18 cellular contexts compared by ENCODE assay signal in genomic region chr17:75925912-75926311, GRCh38. TPM values are rescaled to one million over a fixed set of nuclear protein-coding genes. Genes with fewer than 3 reads are reported as not detected.
DNase-seq lines count a peak whose midpoint lies in the region; ATAC-seq, FAIRE-seq and TF ChIP-seq lines count a peak whose summit lies in the region.
"Had no signal": no experiment of that assay in that cellular context is flagged by ENCODE, and none has a peak within 500 bp of the region (broad histone marks: within the 10 kb centered on the region; RNA-seq: fewer than 3 reads in every experiment).

No MANE protein-coding gene starts in this region.

- peaks cover 3 to 5% of the 10 kb centered on the region in 2 donors for H3K36me3 ChIP-seq in kidney (ENCODE audit: control insufficient read depth in 1 of 2, insufficient read depth in 2 of 2, low read length in 2 of 2)

- no peak overlapping the region for H3K9ac ChIP-seq in kidney (ENCODE audit: low read length in 2 of 2)
- H3K9ac ChIP-seq: GM23248 had no signal

- H3K9me3 Mint-ChIP-seq in stimulated activated effector memory CD8-positive, alpha-beta T cell treated with anti-CD3 and anti-CD28 coated beads, Interleukin-12 subunit alpha, Interleukin-12 subunit beta, amount 100 ng/mL, for 72 hours = no peaks in the 10 kb centered on the region
- no peaks in the 10 kb centered on the region for H3K9me3 Mint-ChIP-seq in activated T-helper 17 cell treated with anti-CD3 and anti-CD28 coated beads, Interleukin-2, amount 50 U/mL, for 72 hours
- H3K9me3 Mint-ChIP-seq: CD4-positive, alpha-beta memory T cell; H9 had no signal

- no peak for ATAC-seq in stimulated activated effector memory CD8-positive, alpha-beta T cell treated with anti-CD3 and anti-CD28 coated beads, Interleukin-12 subunit alpha, Interleukin-12 subunit beta, amount 100 ng/mL, for 72 hours
- ATAC-seq in activated T-helper 17 cell treated with anti-CD3 and anti-CD28 coated beads, Interleukin-2, amount 50 U/mL, for 72 hours (replicated peaks) = no peak
- ATAC-seq: HCT116 had no signal

- POLR2A ChIA-PET in RWPE1 (lab: Yijun Ruan, JAX; ENCODE audit: low non-redundant PET) = interaction anchor here (1.5 kb wide), 1 partner anchor 15 kb away, joined by 4 read pairs; the partner anchor contains the start of gene FBF1

- H3K27ac ChIP-seq in RWPE1 = peak overlapping the region; percentile 71
- H3K27ac ChIP-seq in kidney (ENCODE audit: low read depth in 2 of 2, low read length in 2 of 2) = no peak overlapping the region
- H3K27ac ChIP-seq: GM23248 had no signal

- H3K4me3 Mint-ChIP-seq in stimulated activated effector memory CD8-positive, alpha-beta T cell treated with anti-CD3 and anti-CD28 coated beads, Interleukin-12 subunit alpha, Interleukin-12 subunit beta, amount 100 ng/mL, for 72 hours = no peak overlapping the region
- H3K4me3 Mint-ChIP-seq in activated T-helper 17 cell treated with anti-CD3 and anti-CD28 coated beads, Interleukin-2, amount 50 U/mL, for 72 hours = no peak overlapping the region
- H3K4me3 Mint-ChIP-seq: CD4-positive, alpha-beta memory T cell; H9 had no signal

- TF ChIP-seq CTCF in RWPE1 (conservative IDR thresholded peaks at IDR 0.05; ENCODE audit: low read depth) = no peak
- no peak for TF ChIP-seq CTCF in kidney (IDR thresholded peaks at IDR 0.05; ENCODE audit: borderline replicate concordance, extremely low read depth, insufficient read depth)

- H3K36me3 Mint-ChIP-seq in stimulated activated effector memory CD8-positive, alpha-beta T cell treated with anti-CD3 and anti-CD28 coated beads, Interleukin-12 subunit alpha, Interleukin-12 subunit beta, amount 100 ng/mL, for 72 hours = peaks cover 11% of the 10 kb centered on the region
- no peaks in the 10 kb centered on the region for H3K36me3 Mint-ChIP-seq in activated T-helper 17 cell treated with anti-CD3 and anti-CD28 coated beads, Interleukin-2, amount 50 U/mL, for 72 hours (ENCODE audit: low read depth)

- H3K9me3 ChIP-seq in kidney (ENCODE audit: control insufficient read depth in 1 of 2, low read length in 2 of 2) = no peaks in the 10 kb centered on the region

- FAIRE-seq in kidney (lab: Jason Lieb, UNC) = no peak
- FAIRE-seq: GM12891, H1 had no signal

- H3K4me3 ChIP-seq in kidney (ENCODE audit: low read length in 2 of 2) = no peak overlapping the region
- H3K4me3 ChIP-seq: GM23248 had no signal

- CTCF ChIA-PET in RWPE1 (lab: Yijun Ruan, JAX) = interaction anchor here (0.6 kb wide), 1 partner anchor 191 kb away, joined by 3 read pairs; no protein-coding TSS in a partner anchor

- H3K27me3 Mint-ChIP-seq in activated T-helper 17 cell treated with anti-CD3 and anti-CD28 coated beads, Interleukin-2, amount 50 U/mL, for 72 hours = no peaks in the 10 kb centered on the region
- H3K27me3 Mint-ChIP-seq: CD4-positive, alpha-beta memory T cell had no signal

- H3K4me1 Mint-ChIP-seq in stimulated activated effector memory CD8-positive, alpha-beta T cell treated with anti-CD3 and anti-CD28 coated beads, Interleukin-12 subunit alpha, Interleukin-12 subunit beta, amount 100 ng/mL, for 72 hours = no peaks in the 10 kb centered on the region
- H3K4me1 Mint-ChIP-seq in activated T-helper 17 cell treated with anti-CD3 and anti-CD28 coated beads, Interleukin-2, amount 50 U/mL, for 72 hours = no peaks in the 10 kb centered on the region
- H3K4me1 Mint-ChIP-seq: H9 had no signal

- DNase-seq in RWPE1 (ENCODE audit: low spot score) (no peak), kidney (peak; percentile 60), NCI-H446 treated with DMSO at 0.1 percent for 48 hours (lab: John Stamatoyannopoulos, UW) (no peak)
- DNase-seq in stimulated activated effector memory CD8-positive, alpha-beta T cell treated with anti-CD3 and anti-CD28 coated beads, Interleukin-12 subunit alpha, Interleukin-12 subunit beta, amount 100 ng/mL, for 72 hours (ENCODE audit: low spot score in 2 of 2) = no peak
- DNase-seq in stimulated activated CD4-positive, alpha-beta T cell treated with anti-CD3 and anti-CD28 coated beads, Interleukin-4, amount 100 ng/mL, for 1 hour = no peak
- DNase-seq: C1 segment of cervical spinal cord; Calu3; CD4-positive, alpha-beta memory T cell; COR-L47; DMS53; DMS79 treated with DMSO at 0.1 percent for 48 hours; GF-D8; GM23248; H9 had no signal

- H3K4me1 ChIP-seq in kidney (ENCODE audit: control insufficient read depth in 1 of 2, insufficient read depth in 1 of 2, low read depth in 1 of 2, low read length in 2 of 2) = peaks cover 0 to 12% of the 10 kb centered on the region in 2 donors

- H3K27ac Mint-ChIP-seq in stimulated activated effector memory CD8-positive, alpha-beta T cell treated with anti-CD3 and anti-CD28 coated beads, Interleukin-12 subunit alpha, Interleukin-12 subunit beta, amount 100 ng/mL, for 72 hours = peak overlapping the region; percentile 61
- no peak overlapping the region for H3K27ac Mint-ChIP-seq in activated T-helper 17 cell treated with anti-CD3 and anti-CD28 coated beads, Interleukin-2, amount 50 U/mL, for 72 hours
- H3K27ac Mint-ChIP-seq: CD4-positive, alpha-beta memory T cell had no signal

- intact Hi-C loops in kidney (cut with DNase I) = no loop called here

RNA-seq across cellular contexts. Expression of gene FBF1, which starts 14.9 kb away (rescaled TPM):
- 11.5 TPM for total RNA-seq in kidney
- polyA plus RNA-seq in kidney (ENCODE audit: insufficient read depth, low read depth, low replicate concordance) = 5.7 TPM
- 10 to 100 TPM in 1 of 2 donors, 1 to 10 TPM in 1; 9.2 to 10.6 TPM for total RNA-seq in activated T-helper 17 cell treated with anti-CD3 and anti-CD28 coated beads, Interleukin-2, amount 50 U/mL, for 72 hours

RNA-seq across cellular contexts. Expression of gene MRPL38, which starts 21.2 kb away (rescaled TPM):
- 89.8 TPM for total RNA-seq in kidney
- polyA plus RNA-seq in kidney (ENCODE audit: insufficient read depth, low read depth, low replicate concordance) = 114 TPM
- 100 to 1,000 TPM in 1 of 2 donors, 10 to 100 TPM in 1; 74.2 to 113 TPM for total RNA-seq in activated T-helper 17 cell treated with anti-CD3 and anti-CD28 coated beads, Interleukin-2, amount 50 U/mL, for 72 hours

RNA-seq across cellular contexts. Expression of gene TRIM65, which starts 29.2 kb away (rescaled TPM):
- total RNA-seq in kidney = 23.6 TPM
- 11.5 TPM for polyA plus RNA-seq in kidney (ENCODE audit: insufficient read depth, low read depth, low replicate concordance)
- 10 to 100 TPM; 20.3 to 33.9 TPM for total RNA-seq in activated T-helper 17 cell treated with anti-CD3 and anti-CD28 coated beads, Interleukin-2, amount 50 U/mL, for 72 hours

RNA-seq across cellular contexts. Expression of gene TRIM47, which starts 47.5 kb away (rescaled TPM):
- total RNA-seq in kidney = 118 TPM
- polyA plus RNA-seq in kidney (ENCODE audit: insufficient read depth, low read depth, low replicate concordance) = 95.0 TPM
- 10 to 100 TPM; 11.0 to 32.4 TPM for total RNA-seq in activated T-helper 17 cell treated with anti-CD3 and anti-CD28 coated beads, Interleukin-2, amount 50 U/mL, for 72 hours

RNA-seq across cellular contexts. Expression of gene ACOX1, which starts 53.1 kb away (rescaled TPM):
- 60.6 TPM for total RNA-seq in kidney
- polyA plus RNA-seq in kidney (ENCODE audit: insufficient read depth, low read depth, low replicate concordance) = 24.7 TPM
- total RNA-seq in activated T-helper 17 cell treated with anti-CD3 and anti-CD28 coated beads, Interleukin-2, amount 50 U/mL, for 72 hours = 10 to 100 TPM; 24.0 to 35.2 TPM
